ENCODE assay signal across 33 cellular contexts in the genomic region with DNA sequence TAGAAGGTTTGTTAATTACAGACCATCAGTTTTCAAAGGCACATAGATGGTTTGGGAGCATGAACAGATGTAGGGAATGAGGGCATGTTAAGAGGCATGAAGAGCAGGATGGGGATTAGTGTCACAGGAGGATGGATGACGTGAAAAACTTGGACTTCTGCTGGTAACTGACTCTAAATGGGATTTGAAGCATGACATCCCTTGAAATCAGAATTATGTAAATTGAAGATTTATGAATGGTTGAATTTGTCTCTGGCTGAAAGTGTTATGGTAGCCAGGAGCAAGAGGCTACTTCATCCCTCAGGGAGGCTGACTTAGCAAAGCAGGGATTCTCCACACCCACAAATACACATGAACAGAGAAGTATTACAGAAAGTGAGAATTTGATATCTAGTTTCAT.
DNase-seq lines count a peak whose midpoint lies in the region; ATAC-seq lines count a peak whose summit lies in the region.
"Had no signal": no experiment of that assay in that cellular context is flagged by ENCODE, and none has a peak within 500 bp of the region (broad histone marks: within the 10 kb centered on the region; RNA-seq: fewer than 3 reads in every experiment).

No MANE protein-coding gene starts in this region.

- H3K27ac ChIP-seq in SJCRH30: peak overlapping the region; percentile 97
- H3K27ac ChIP-seq: 22Rv1; A549; BLaER1; BLaER1 treated with 17β-estradiol and CSF1 and Interleukin-3, amounts not matched to agents 10 nM and 100 nM; C4-2B had no signal

- H3K27me3 ChIP-seq in SJCRH30: no peaks in the 10 kb centered on the region
- H3K27me3 ChIP-seq: BE2C had no signal

- H3K4me1 ChIP-seq in SJCRH30: peaks cover 38% of the 10 kb centered on the region
- H3K4me1 ChIP-seq: A549; BE2C; BLaER1; BLaER1 treated with 17β-estradiol and CSF1 and Interleukin-3, amounts not matched to agents 10 nM and 100 nM; Caco-2 had no signal

- H3K36me3 ChIP-seq in SJCRH30: no peaks in the 10 kb centered on the region
- H3K36me3 ChIP-seq: BE2C; BLaER1; BLaER1 treated with 17β-estradiol and CSF1 and Interleukin-3, amounts not matched to agents 10 nM and 100 nM had no signal

- DNase-seq in NCI-H82 (lab: John Stamatoyannopoulos, UW): peak; percentile 5
- DNase-seq in NCI-H82 treated with DMSO at 0.1 percent for 48 hours (lab: John Stamatoyannopoulos, UW; ENCODE audit: unreplicated experiment): no peak
- DNase-seq in NCI-H524 (lab: John Stamatoyannopoulos, UW): peak; percentile 52 to 89
- peak; percentile 79 for DNase-seq in NCI-H524 treated with DMSO at 0.1 percent for 48 hours (lab: John Stamatoyannopoulos, UW)
- DNase-seq in SJCRH30: peak; percentile 64 to 90
- DNase-seq in sciatic nerve (ENCODE audit: low spot score): no peak
- DNase-seq: 8988T; ACHN; AML-193; BE2C; C1 segment of cervical spinal cord; Caco-2; Calu3; CD4-positive, alpha-beta memory T cell; CD4-positive, alpha-beta T cell; CD4-positive, CD25-positive, alpha-beta regulatory T cell; CD8-positive, alpha-beta memory T cell; CD8-positive, alpha-beta T cell; COR-L47; DMS 273 treated with DMSO at 0.1 percent for 48 hours; DMS153; DMS53; DMS79; DMS79 treated with DMSO at 0.1 percent for 48 hours; DND-41; EL had no signal

- ATAC-seq in HG02798 (IDR thresholded peaks at IDR 0.05; ENCODE audit: poor library complexity, unreplicated experiment) (no peak), sciatic nerve (no peak), HG03039 (IDR thresholded peaks at IDR 0.05; ENCODE audit: unreplicated experiment) (no peak)
- ATAC-seq: A549; CD8-positive, alpha-beta T cell had no signal

- H3K9me3 ChIP-seq in SJCRH30 (replicated peaks): no peaks in the 10 kb centered on the region
- H3K9me3 ChIP-seq: A549; BE2C; BLaER1; BLaER1 treated with 17β-estradiol and CSF1 and Interleukin-3, amounts not matched to agents 10 nM and 100 nM; Caco-2 had no signal

- no peak overlapping the region for H3K4me3 ChIP-seq in SJCRH30
- H3K4me3 ChIP-seq: A549; BLaER1; BLaER1 treated with 17β-estradiol and CSF1 and Interleukin-3, amounts not matched to agents 10 nM and 100 nM had no signal

- intact Hi-C loops in sciatic nerve (cut with DNase I): no loop called here

Comparison
In these comparisons a context has a peak if more than half of its experiments do, and no peak if none do; other contexts are left out.
1. DNase-seq: peak in NCI-H82 (single experiment), NCI-H524 (2 of 2), NCI-H524 treated with DMSO at 0.1 percent for 48 hours (single experiment) and SJCRH30 (2 of 2); none in NCI-H82 treated with DMSO at 0.1 percent for 48 hours (single experiment) and sciatic nerve (single experiment).